In genomic region chr16:69844441-69844840, GRCh38 we compare ENCODE assay signal across 27 cellular contexts.
"Had no signal": no experiment of that assay in that cellular context is flagged by ENCODE, and none has a peak within 500 bp of the region (broad histone marks: within the 10 kb centered on the region; RNA-seq: fewer than 3 reads in every experiment).

No MANE protein-coding gene starts in this region.

- ATAC-seq: activated CD8-positive, alpha-beta T cell treated with anti-CD3 and anti-CD28 coated beads for 36 hours; activated naive CD8-positive, alpha-beta T cell treated with anti-CD3 and anti-CD28 coated beads, Interleukin-2, amount 50 U/mL, for 24 hours; esophagus mucosa; WTC11 had no signal

- H3K27me3 ChIP-seq: adrenal gland, breast epithelium, dorsolateral prefrontal cortex had no signal

- DNase-seq: activated CD4-positive, alpha-beta T cell treated with anti-CD3 and anti-CD28 coated beads for 1 hour; activated CD4-positive, alpha-beta T cell treated with anti-CD3 and anti-CD28 coated beads for 4 hours; activated CD4-positive, alpha-beta T cell treated with anti-CD3 and anti-CD28 coated beads, Interleukin-2, amount 10 ng/mL, durations not matched to agents 7 days and 5 days; activated CD4-positive, alpha-beta T cell treated with anti-CD3 and anti-CD28 coated beads, Interleukin-2, amount 50 U/mL, for 4 hours; activated CD8-positive, alpha-beta memory T cell treated with anti-CD3 and anti-CD28 coated beads for 24 hours; activated CD8-positive, alpha-beta T cell treated with anti-CD3 and anti-CD28 coated beads for 36 hours; activated effector memory CD4-positive, alpha-beta T cell treated with anti-CD3 and anti-CD28 coated beads, Interleukin-2, amount 50 U/mL, for 16 hours; activated naive CD4-positive, alpha-beta T cell treated with anti-CD3 and anti-CD28 coated beads for 36 hours; activated naive CD8-positive, alpha-beta T cell treated with anti-CD3 and anti-CD28 coated beads for 36 hours; activated naive CD8-positive, alpha-beta T cell treated with anti-CD3 and anti-CD28 coated beads, Interleukin-2, amount 50 U/mL, for 24 hours; activated T-cell treated with anti-CD3 and anti-CD28 coated beads, Interleukin-2, amount 50 U/mL, for 48 hours; amygdala; aorta; dorsolateral prefrontal cortex; effector memory CD4-positive, alpha-beta T cell; endodermal cell; foreskin fibroblast; head of caudate nucleus; T-helper 2 cell had no signal

- H3K27ac ChIP-seq: breast epithelium, coronary artery, VCaP had no signal

- H3K4me3 ChIP-seq: adrenal gland, breast epithelium, coronary artery, dorsolateral prefrontal cortex had no signal

- H3K36me3 ChIP-seq: breast epithelium had no signal

- H3K9me3 ChIP-seq: adrenal gland, breast epithelium had no signal

- FAIRE-seq: frontal cortex, TTC549 had no signal
